10 cellular contexts compared by ENCODE assay signal in the genomic region with DNA sequence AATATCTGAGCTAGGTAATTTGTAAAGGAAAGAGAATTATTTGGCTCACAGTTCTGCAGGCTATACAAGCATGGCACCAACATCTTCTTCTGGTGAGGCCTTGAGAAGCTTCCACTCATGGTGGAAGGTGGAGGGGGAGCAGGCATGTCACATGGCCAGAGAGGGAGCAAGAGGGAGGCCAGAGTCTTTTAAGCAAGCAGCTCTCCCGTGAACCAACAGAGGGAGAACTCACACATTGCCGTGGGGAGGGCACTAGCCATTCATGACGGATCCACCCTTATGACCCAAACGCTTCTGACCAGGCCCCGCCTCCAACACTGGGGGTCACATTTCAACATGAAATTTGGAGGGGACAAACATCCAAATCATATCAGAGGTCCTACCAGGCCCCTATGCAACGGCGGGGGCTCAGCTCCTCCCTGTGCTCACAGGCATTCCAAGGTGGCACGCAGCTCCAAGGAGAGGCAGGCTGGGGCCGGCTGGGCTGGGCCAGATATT. TPM values are rescaled to one million over a fixed set of nuclear protein-coding genes. Genes with fewer than 3 reads are reported as not detected.
DNase-seq lines count a peak whose midpoint lies in the region; ATAC-seq and TF ChIP-seq lines count a peak whose summit lies in the region.
"Had no signal": no experiment of that assay in that cellular context is flagged by ENCODE, and none has a peak within 500 bp of the region (broad histone marks: within the 10 kb centered on the region; RNA-seq: fewer than 3 reads in every experiment).

No MANE protein-coding gene starts in this region.

- no peak overlapping the region for H2BK120ac ChIP-seq in mesenchymal stem cell (ENCODE audit: low read depth, low read length)

- H3K79me2 ChIP-seq in Loucy (ENCODE audit: insufficient read depth, low read length), result no peaks in the 10 kb centered on the region

- H3K23ac ChIP-seq in mesenchymal stem cell (ENCODE audit: low read length in 2 of 2), result peak overlapping the region in 1 of 2 experiments; percentile 32

- H2BK5ac ChIP-seq in mesenchymal stem cell (ENCODE audit: low read depth, low read length, poor library complexity, severe bottlenecking), result no peak overlapping the region

- H4K20me1 ChIP-seq in Loucy (ENCODE audit: insufficient read depth, low read length, poor library complexity, severe bottlenecking), result peaks cover 10% of the 10 kb centered on the region

- H3K4me3 ChIP-seq in Loucy (ENCODE audit: low read length, poor library complexity, severe bottlenecking) (no peak overlapping the region), mesenchymal stem cell (ENCODE audit: insufficient read depth in 1 of 2, low read depth in 1 of 2, low read length in 2 of 2) (no peak overlapping the region)

- ATAC-seq in HG02610 (IDR thresholded peaks at IDR 0.05; ENCODE audit: unreplicated experiment) (no peak), GM18907 (IDR thresholded peaks at IDR 0.05; ENCODE audit: unreplicated experiment) (no peak)

- CTCF ChIA-PET in MCF 10A (lab: Yijun Ruan, JAX), result interaction anchor here (0.7 to 5.3 kb wide), 8 partner anchors 9 to 110 kb away, joined by 3 to 51 read pairs (median 3); no protein-coding TSS in a partner anchor

- peak overlapping the region in 1 of 2 experiments; percentile 54 for H2BK12ac ChIP-seq in mesenchymal stem cell (ENCODE audit: low read length in 2 of 2)

- H2AK5ac ChIP-seq in mesenchymal stem cell (ENCODE audit: low read length, severe bottlenecking), result no peak overlapping the region

- H3K27ac Mint-ChIP-seq in MCF 10A (ENCODE audit: low read depth, unreplicated experiment), result no peak overlapping the region

- no peak overlapping the region for H3K14ac ChIP-seq in mesenchymal stem cell (ENCODE audit: low read length in 2 of 2)

- POLR2A ChIA-PET in MCF 10A (lab: Yijun Ruan, JAX), result no interaction called here

- H2AFZ ChIP-seq in Loucy (ENCODE audit: low read length), result no peak overlapping the region
- no peak overlapping the region for H2AFZ ChIP-seq in mesenchymal stem cell (ENCODE audit: low read depth, low read length)

- no peak overlapping the region for H3K27ac ChIP-seq in C4-2B
- H3K27ac ChIP-seq in mesenchymal stem cell (ENCODE audit: low read length, poor library complexity, severe bottlenecking), result no peak overlapping the region

- peak overlapping the region in 1 of 2 experiments; percentile 60 for H3K18ac ChIP-seq in mesenchymal stem cell (ENCODE audit: low read depth in 1 of 2, low read length in 2 of 2)

- H3K9ac ChIP-seq in Loucy (ENCODE audit: low read depth, low read length, poor library complexity, severe bottlenecking) (no peak overlapping the region), mesenchymal stem cell (ENCODE audit: low read length) (peak overlapping the region; percentile 18)

- H3K9me3 Mint-ChIP-seq in MCF 10A (ENCODE audit: unreplicated experiment), result no peaks in the 10 kb centered on the region

- H3K79me1 ChIP-seq in mesenchymal stem cell (replicated peaks; ENCODE audit: low read length, poor library complexity, severe bottlenecking), result no peaks in the 10 kb centered on the region

- H3K36me3 ChIP-seq in Loucy (ENCODE audit: insufficient read depth, low read length) (no peaks in the 10 kb centered on the region), mesenchymal stem cell (ENCODE audit: control insufficient read depth in 1 of 2, insufficient read depth in 2 of 2, low read depth in 1 of 2, low read length in 2 of 2) (no peaks in the 10 kb centered on the region)

- H3K27me3 ChIP-seq in Loucy (ENCODE audit: insufficient read depth, low read length, poor library complexity, severe bottlenecking) (no peaks in the 10 kb centered on the region), mesenchymal stem cell (ENCODE audit: control insufficient read depth in 1 of 2, insufficient read depth in 1 of 2, low read length in 2 of 2) (peaks cover 0 to 70% of the 10 kb centered on the region in 2 experiments)

- peaks cover 6% of the 10 kb centered on the region for H3K4me1 Mint-ChIP-seq in MCF 10A (ENCODE audit: insufficient read depth, unreplicated experiment)

- H3K36me3 Mint-ChIP-seq in MCF 10A (ENCODE audit: insufficient read depth, unreplicated experiment), result no peaks in the 10 kb centered on the region

- H4K8ac ChIP-seq in mesenchymal stem cell (ENCODE audit: low read length), result no peak overlapping the region

- TF ChIP-seq CTCF in C4-2B (conservative IDR thresholded peaks at IDR 0.05) (peak; percentile 28), Loucy (conservative IDR thresholded peaks at IDR 0.05; ENCODE audit: low read length) (peak; percentile 46), MCF 10A (IDR thresholded peaks at IDR 0.05; ENCODE audit: unreplicated experiment) (peak; percentile 18)

- H3K4me2 ChIP-seq in Loucy (ENCODE audit: low read depth, low read length, poor library complexity, severe bottlenecking) (no peak overlapping the region), mesenchymal stem cell (ENCODE audit: low read length, poor library complexity, severe bottlenecking) (no peak overlapping the region)

- no peak overlapping the region for H2BK15ac ChIP-seq in mesenchymal stem cell (ENCODE audit: low read depth, poor library complexity, severe bottlenecking)

- BruUV-seq in MCF 10A (replicated peaks; lab: Mats Ljungman, UMichigan), result no TSS peak

- intact Hi-C loops in MCF 10A (cut with micrococcal nuclease), result loop anchor here (10.0 kb wide), 1 partner anchor 88 kb away; no protein-coding TSS in a partner anchor

- no peak overlapping the region for H3K4me3 Mint-ChIP-seq in MCF 10A (ENCODE audit: unreplicated experiment)

- DNase-seq in MCF 10A (ENCODE audit: unreplicated experiment) (no peak), mesenchymal stem cell (peak; percentile 88), NCI-H128 (lab: John Stamatoyannopoulos, UW; ENCODE audit: unreplicated experiment) (no peak)
- no peak for DNase-seq in activated CD4-positive, alpha-beta T cell treated with anti-CD3 and anti-CD28 coated beads, Interleukin-2, amount 50 U/mL, for 4 hours
- DNase-seq: activated CD8-positive, alpha-beta memory T cell treated with anti-CD3 and anti-CD28 coated beads, Interleukin-2, amount 50 U/mL, for 48 hours; NCI-H748 treated with DMSO at 0.1 percent for 48 hours had no signal

- WGBS in mesenchymal stem cell, result 48% methylated on average over 9 of the region's 9 CpGs

- no peaks in the 10 kb centered on the region for H3F3A ChIP-seq in Loucy (ENCODE audit: low read depth)

- H3K4ac ChIP-seq in mesenchymal stem cell (ENCODE audit: low read depth in 1 of 2, low read length in 2 of 2), result no peak overlapping the region

- no peak overlapping the region for H4K91ac ChIP-seq in mesenchymal stem cell (ENCODE audit: low read length)

- no peaks in the 10 kb centered on the region for H3K9me2 ChIP-seq in Loucy (replicated peaks; ENCODE audit: low read depth, low read length)

- H3K27me3 Mint-ChIP-seq in MCF 10A (ENCODE audit: insufficient read depth, unreplicated experiment), result peaks cover 48% of the 10 kb centered on the region

- H3K4me1 ChIP-seq in Loucy (ENCODE audit: insufficient read depth, low read length, poor library complexity, severe bottlenecking) (peaks cover 8% of the 10 kb centered on the region), mesenchymal stem cell (ENCODE audit: control insufficient read depth, insufficient read depth, low read depth, low read length) (peaks cover 22% of the 10 kb centered on the region)

- H3K9me3 ChIP-seq in Loucy (ENCODE audit: insufficient read depth, low read depth, low read length) (no peaks in the 10 kb centered on the region), mesenchymal stem cell (ENCODE audit: control insufficient read depth, low read length) (no peaks in the 10 kb centered on the region)

RNA-seq across cellular contexts. Expression of a gene that starts 4.6 kb away (rescaled TPM):
- total RNA-seq in MCF 10A (2022), result not detected in 2 replicates
- 134 TPM for polyA plus RNA-seq in mesenchymal stem cell (2013, experiment 1 of 2)
- polyA plus RNA-seq in mesenchymal stem cell (2013, experiment 2 of 2), result 133 TPM
